1 cellular context compared by ENCODE assay signal in the genomic region with DNA sequence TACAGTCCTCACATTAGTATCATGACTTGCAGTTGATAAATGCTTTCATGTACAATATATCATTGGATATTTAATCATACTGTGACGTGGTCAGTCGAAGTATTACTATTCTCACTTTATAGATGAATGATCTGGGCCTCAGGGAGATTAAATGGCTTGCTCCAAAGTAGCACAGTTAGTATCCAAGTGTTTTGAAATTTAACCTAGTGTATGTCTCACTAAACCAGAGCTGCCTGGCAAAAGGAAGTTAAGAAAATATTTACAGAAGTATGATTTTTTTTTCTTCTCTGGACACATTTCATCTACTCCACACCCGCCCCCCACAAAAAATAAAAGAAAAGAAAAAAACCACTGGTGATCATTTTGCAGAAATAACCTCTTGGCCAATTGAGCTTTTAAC.
TF ChIP-seq lines count a peak whose summit lies in the region.

No MANE protein-coding gene starts in this region.

TF ChIP-seq in HepG2, 621 proteins besides CTCF, POLR2A, EP300 and RAD21:
- TF ChIP-seq FOXK2 (IDR thresholded peaks at IDR 0.05) (no peak), HOXA9 (CRISPR knock-in tag; IDR thresholded peaks at IDR 0.05; ENCODE audit: borderline replicate concordance) (no peak), TBX3 (IDR thresholded peaks at IDR 0.05; ENCODE audit: borderline replicate concordance) (no peak), ZKSCAN5 (CRISPR knock-in tag; IDR thresholded peaks at IDR 0.05) (no peak)
TF ChIP-seq in HepG2: peak in this region for 0.
